Comparison of ENCODE assay signal across 19 cellular contexts in genomic region chr9:123451011-123451410, GRCh38.
DNase-seq lines count a peak whose midpoint lies in the region; ATAC-seq and TF ChIP-seq lines count a peak whose summit lies in the region.
"Had no signal": no experiment of that assay in that cellular context is flagged by ENCODE, and none has a peak within 500 bp of the region (broad histone marks: within the 10 kb centered on the region; RNA-seq: fewer than 3 reads in every experiment).

No MANE protein-coding gene starts in this region.

- intact Hi-C loops in Right ventricle myocardium inferior (cut with DNase I) (no loop called here), uterus (cut with DNase I; ENCODE audit: low total_unique reads) (no loop called here)

- H3K36me3 ChIP-seq in right atrium auricular region (no peaks in the 10 kb centered on the region), uterus (no peaks in the 10 kb centered on the region)
- H3K36me3 ChIP-seq: MG63 had no signal

- H3K9me3 ChIP-seq in right atrium auricular region (no peaks in the 10 kb centered on the region), uterus (no peaks in the 10 kb centered on the region)
- H3K9me3 ChIP-seq: MG63 had no signal

- DNase-seq in right atrium auricular region (ENCODE audit: low spot score) (peak; percentile 21), Right ventricle myocardium inferior (ENCODE audit: missing footprints) (no peak), cerebellum (ENCODE audit: low spot score) (peak; percentile 83), mesenteric fat pad (ENCODE audit: low spot score) (peak; percentile 39), uterus (no peak)
- no peak for DNase-seq in central memory CD4-positive, alpha-beta T cell
- DNase-seq: COR-L47; DMS79; MG63; NCI-H1436; NCI-H187 treated with DMSO at 0.1 percent for 48 hours; NCI-H2107; NCI-H446 treated with DMSO at 0.1 percent for 48 hours; NCI-H526 treated with DMSO at 0.1 percent for 48 hours; NK-92 treated with Interleukin-12 subunit alpha and Interleukin-12 subunit beta, amount 100 ng/mL, for 24 hours had no signal

- TF ChIP-seq CTCF in right atrium auricular region (IDR thresholded peaks at IDR 0.05) (no peak), uterus (IDR thresholded peaks at IDR 0.05) (no peak)

- H3K4me3 ChIP-seq in right atrium auricular region: no peak overlapping the region
- no peak overlapping the region for H3K4me3 ChIP-seq in uterus
- H3K4me3 ChIP-seq: K562, MG63 had no signal

- no peak for TF ChIP-seq POLR2A in uterus (IDR thresholded peaks at IDR 0.05)

- ATAC-seq in Right ventricle myocardium inferior: no peak
- ATAC-seq in HG02571 (IDR thresholded peaks at IDR 0.05; ENCODE audit: unreplicated experiment): no peak
- ATAC-seq: K562, SK-N-SH treated with all-trans-retinoic acid at 6 μM for 48 hours had no signal

- H3K27me3 ChIP-seq in right atrium auricular region (no peaks in the 10 kb centered on the region), uterus (no peaks in the 10 kb centered on the region)
- H3K27me3 ChIP-seq: MG63 had no signal

- no peaks in the 10 kb centered on the region for H3K4me1 ChIP-seq in right atrium auricular region
- no peaks in the 10 kb centered on the region for H3K4me1 ChIP-seq in uterus

- no peak overlapping the region for H3K27ac ChIP-seq in right atrium auricular region
- H3K27ac ChIP-seq in uterus: no peak overlapping the region
- H3K27ac ChIP-seq: RWPE1 had no signal

Comparison
In these comparisons a context has a peak if more than half of its experiments do, and no peak if none do; other contexts are left out.
1. DNase-seq: peak in right atrium auricular region (single experiment), cerebellum (single experiment) and mesenteric fat pad (single experiment); none in Right ventricle myocardium inferior (single experiment), central memory CD4-positive, alpha-beta T cell (single experiment) and uterus (0 of 2).